Comparison of ENCODE assay signal across 8 cellular contexts in the genomic region with DNA sequence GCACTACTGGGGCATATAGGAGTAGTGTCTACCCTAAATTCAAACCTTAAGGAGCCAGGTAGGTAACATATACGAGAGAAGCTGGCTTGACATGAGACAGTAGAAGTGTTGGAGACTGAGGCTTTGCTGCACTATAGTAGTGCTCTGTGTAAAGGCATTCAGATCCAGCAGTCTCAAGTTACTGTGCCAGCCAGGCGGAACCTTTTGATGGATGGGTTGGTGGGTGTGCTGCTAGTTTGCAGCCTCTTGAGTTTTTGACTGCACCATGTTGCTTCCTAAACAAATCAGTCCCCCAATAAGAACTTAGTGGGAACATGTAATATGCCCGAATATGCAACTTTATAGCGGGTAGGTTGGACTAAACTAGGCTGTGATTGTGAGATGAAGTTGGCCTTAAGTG. TPM values are rescaled to one million over a fixed set of nuclear protein-coding genes. Genes with fewer than 3 reads are reported as not detected.
DNase-seq lines count a peak whose midpoint lies in the region; ATAC-seq, FAIRE-seq and TF ChIP-seq lines count a peak whose summit lies in the region.

No MANE protein-coding gene starts in this region.

- peaks cover 48 to 61% (median 49%) of the 10 kb centered on the region in 3 donors for H3K4me1 Mint-ChIP-seq in naive B cell

- no peaks in the 10 kb centered on the region for H3K27me3 ChIP-seq in BE2C
- no peaks in the 10 kb centered on the region for H3K27me3 ChIP-seq in bronchial epithelial cell (ENCODE audit: control insufficient read depth, insufficient read depth, low read length)
- no peaks in the 10 kb centered on the region for H3K27me3 ChIP-seq in WERI-Rb-1 (ENCODE audit: insufficient read depth, low read depth, severe bottlenecking)

- H3K4me3 Mint-ChIP-seq in naive B cell: peak overlapping the region; percentile 84 to 97 (median 96)

- DNase-seq in BE2C: no peak
- DNase-seq in LNCaP clone FGC (ENCODE audit: low read depth): no peak
- DNase-seq in bronchial epithelial cell (ENCODE audit: low read depth): no peak
- DNase-seq in naive B cell: no peak
- no peak for DNase-seq in WERI-Rb-1
- no peak for DNase-seq in occipital lobe (lab: John Stamatoyannopoulos, UW)

- H3K27ac Mint-ChIP-seq in naive B cell: peak overlapping the region in 2 of 6 donors; percentile 52 to 60

- peaks cover 4 to 18% of the 10 kb centered on the region in 2 donors for H3K36me3 Mint-ChIP-seq in naive B cell

- H3K4me1 ChIP-seq in BE2C: peaks cover 6% of the 10 kb centered on the region

- H3K9me3 Mint-ChIP-seq in naive B cell: peaks cover 0 to 1% (median 0%) of the 10 kb centered on the region in 7 donors

- peaks cover 0 to 4% (median 0%) of the 10 kb centered on the region in 3 donors for H3K27me3 Mint-ChIP-seq in naive B cell

- TF ChIP-seq CTCF in BE2C (IDR thresholded peaks at IDR 0.05; ENCODE audit: low read depth, low read length) (no peak), LNCaP clone FGC (IDR thresholded peaks at IDR 0.05; ENCODE audit: control insufficient read depth, extremely low read depth, insufficient read depth) (no peak), bronchial epithelial cell (IDR thresholded peaks at IDR 0.05; ENCODE audit: insufficient read depth, low read length, severe bottlenecking) (no peak), WERI-Rb-1 (IDR thresholded peaks at IDR 0.05; ENCODE audit: low read depth, low read length) (no peak)

- ATAC-seq in naive B cell (ENCODE audit: low read depth in 2 of 2): no peak
- ATAC-seq in GM18870 (IDR thresholded peaks at IDR 0.05; ENCODE audit: unreplicated experiment): no peak
- no peak for ATAC-seq in HG02623 (IDR thresholded peaks at IDR 0.05; ENCODE audit: unreplicated experiment)

- H3K4me3 ChIP-seq in BE2C (ENCODE audit: low read depth, low read length): peak overlapping the region; percentile 96
- H3K4me3 ChIP-seq in LNCaP clone FGC (ENCODE audit: low read depth, low read length): peak overlapping the region; percentile 86
- H3K4me3 ChIP-seq in bronchial epithelial cell (ENCODE audit: low read depth, low read length): peak overlapping the region; percentile 91
- H3K4me3 ChIP-seq in WERI-Rb-1 (ENCODE audit: low read depth, low read length): no peak overlapping the region; the same call in 1 of the 2 replicates

- no peak for FAIRE-seq in bronchial epithelial cell (lab: Jason Lieb, UNC)

- peaks cover 4% of the 10 kb centered on the region for H3K36me3 ChIP-seq in BE2C
- H3K36me3 ChIP-seq in bronchial epithelial cell (ENCODE audit: control insufficient read depth, insufficient read depth, low read length): no peaks in the 10 kb centered on the region
- H3K36me3 ChIP-seq in WERI-Rb-1: peaks cover 22% of the 10 kb centered on the region

- H3K9me3 ChIP-seq in BE2C (no peaks in the 10 kb centered on the region), WERI-Rb-1 (ENCODE audit: severe bottlenecking) (no peaks in the 10 kb centered on the region)

- H3K27ac ChIP-seq in WERI-Rb-1: no peak overlapping the region

RNA-seq across cellular contexts. Expression of a gene that starts 1.5 kb away (rescaled TPM):
- 209 TPM for polyA plus RNA-seq in BE2C (2012; ENCODE audit: insufficient read depth, insufficient read length, low read depth)
- total RNA-seq in bronchial epithelial cell (294 and 335 TPM in 2 replicates), occipital lobe (116 TPM)
- polyA plus RNA-seq in naive B cell (ENCODE audit: low read depth in 6 of 6): 10 to 100 TPM; 55.3 to 98.1 (median 86.9) TPM

RNA-seq across cellular contexts. Expression of a gene that starts 23.0 kb away (rescaled TPM):
- not detected for polyA plus RNA-seq in BE2C (2012; ENCODE audit: insufficient read depth, insufficient read length, low read depth)
- total RNA-seq in bronchial epithelial cell: not detected in 2 replicates
- polyA plus RNA-seq in naive B cell (ENCODE audit: low read depth in 6 of 6): under 1 TPM in 1 of 6 donors, not detected in 5; 0.17 TPM
- not detected for total RNA-seq in occipital lobe

RNA-seq across cellular contexts. Expression of a gene that starts 55.7 kb away (rescaled TPM):
- polyA plus RNA-seq in BE2C (2012; ENCODE audit: insufficient read depth, insufficient read length, low read depth): 15.8 TPM
- 0.26 and 1.8 TPM in 2 replicates for total RNA-seq in bronchial epithelial cell
- 10 to 100 TPM; 32.7 to 49.7 (median 48.2) TPM for polyA plus RNA-seq in naive B cell (ENCODE audit: low read depth in 6 of 6)
- total RNA-seq in occipital lobe: 9.2 TPM
